13 cellular contexts compared by ENCODE assay signal in genomic region chr9:133707065-133707760, GRCh38. TPM values are rescaled to one million over a fixed set of nuclear protein-coding genes. Genes with fewer than 3 reads are reported as not detected.
DNase-seq lines count a peak whose midpoint lies in the region; ATAC-seq and TF ChIP-seq lines count a peak whose summit lies in the region.
"Had no signal": no experiment of that assay in that cellular context is flagged by ENCODE, and none has a peak within 500 bp of the region (broad histone marks: within the 10 kb centered on the region; RNA-seq: fewer than 3 reads in every experiment).

No MANE protein-coding gene starts in this region.

- H3K9me3 ChIP-seq in mammary epithelial cell (replicated peaks; ENCODE audit: insufficient read depth, low read length): no peaks in the 10 kb centered on the region
- no peaks in the 10 kb centered on the region for H3K9me3 ChIP-seq in uterus

- H3K9me3 Mint-ChIP-seq in activated naive CD4-positive, alpha-beta T cell treated with anti-CD3 and anti-CD28 coated beads, Interleukin-2, amount 50 U/mL, for 72 hours: no peaks in the 10 kb centered on the region
- no peaks in the 10 kb centered on the region for H3K9me3 Mint-ChIP-seq in mesothelial cell of epicardium
- H3K9me3 Mint-ChIP-seq: activated T-helper 17 cell treated with anti-CD3 and anti-CD28 coated beads, Interleukin-2, amount 50 U/mL, for 72 hours; T-helper 1 cell treated with Interleukin-12 subunit alpha and Interleukin-12 subunit beta and Interleukin-4 antibody, amounts not matched to agents 30 μg/mL and 1 μg/mL, for 36 hours had no signal

- intact Hi-C loops in mammary epithelial cell (cut with micrococcal nuclease) (no loop called here), uterus (cut with DNase I; ENCODE audit: low total_unique reads) (no loop called here)

- no peaks in the 10 kb centered on the region for H3K79me2 ChIP-seq in mammary epithelial cell (ENCODE audit: insufficient read depth, low read length)

- no peak for TF ChIP-seq POLR2A in uterus (IDR thresholded peaks at IDR 0.05)

- H3K36me3 ChIP-seq in mammary epithelial cell (ENCODE audit: insufficient read depth, low read length): no peaks in the 10 kb centered on the region
- no peaks in the 10 kb centered on the region for H3K36me3 ChIP-seq in uterus

- H3K4me3 Mint-ChIP-seq in mesothelial cell of epicardium: no peak overlapping the region
- H3K4me3 Mint-ChIP-seq: activated T-helper 17 cell treated with anti-CD3 and anti-CD28 coated beads, Interleukin-2, amount 50 U/mL, for 72 hours; B cell; T-helper 1 cell treated with Interleukin-12 subunit alpha and Interleukin-12 subunit beta and Interleukin-4 antibody, amounts not matched to agents 30 μg/mL and 1 μg/mL, for 36 hours had no signal

- CTCF ChIA-PET in mammary epithelial cell (lab: Charles Lee; ENCODE audit: low non-redundant PET): no interaction called here

- no peaks in the 10 kb centered on the region for H4K20me1 ChIP-seq in mammary epithelial cell (ENCODE audit: insufficient read depth, low read length)

- dilution Hi-C loops in mammary epithelial cell (cut with HindIII; ENCODE audit: low sequenced_read_pairs): no loop called here

- TF ChIP-seq CTCF in mammary epithelial cell (conservative IDR thresholded peaks at IDR 0.05 in 1 of 2, IDR thresholded peaks at IDR 0.05 in 1 of 2; ENCODE audit: extremely low read depth in 1 of 2, insufficient read depth in 1 of 2, low read depth in 1 of 2, low read length in 2 of 2) (no peak), mesothelial cell of epicardium (IDR thresholded peaks at IDR 0.05; ENCODE audit: unreplicated experiment) (no peak), uterus (IDR thresholded peaks at IDR 0.05) (no peak)

- peak; percentile 10 for DNase-seq in activated naive CD4-positive, alpha-beta T cell treated with anti-CD3 and anti-CD28 coated beads, Interleukin-2, amount 50 U/mL, for 16 hours
- no peak for DNase-seq in activated naive CD4-positive, alpha-beta T cell treated with anti-CD3 and anti-CD28 coated beads, Interleukin-2, amount 50 U/mL, for 72 hours (ENCODE audit: low spot score in 2 of 2)
- DNase-seq in mammary epithelial cell (peak; percentile 5), mesothelial cell of epicardium (ENCODE audit: low spot score in 2 of 2, unreplicated experiment in 2 of 2) (no peak), uterus (peak; percentile 52 to 57), ureter (ENCODE audit: low spot score) (no peak)
- no peak for DNase-seq in activated effector memory CD4-positive, alpha-beta T cell treated with anti-CD3 and anti-CD28 coated beads, Interleukin-2, amount 50 U/mL, for 16 hours
- DNase-seq: effector memory CD4-positive, alpha-beta T cell; KBM-7 had no signal

- WGBS in mammary epithelial cell (ENCODE audit: low coverage, missing lambda C conversion rate): 42% methylated on average over 9 of the region's 17 CpGs

- ATAC-seq in activated naive CD4-positive, alpha-beta T cell treated with anti-CD3 and anti-CD28 coated beads, Interleukin-2, amount 50 U/mL, for 72 hours: no peak
- ATAC-seq in GM18858 (IDR thresholded peaks at IDR 0.05; ENCODE audit: unreplicated experiment): no peak
- ATAC-seq: activated T-helper 17 cell treated with anti-CD3 and anti-CD28 coated beads, Interleukin-2, amount 50 U/mL, for 72 hours had no signal

- no peak overlapping the region for H3K9ac ChIP-seq in mammary epithelial cell (ENCODE audit: insufficient read depth, low read length)

- peaks cover 1% of the 10 kb centered on the region for H3K27me3 ChIP-seq in mammary epithelial cell (ENCODE audit: insufficient read depth, low read length)
- H3K27me3 ChIP-seq in uterus: no peaks in the 10 kb centered on the region

- H3K4me2 ChIP-seq in mammary epithelial cell (ENCODE audit: insufficient read depth, low read depth, low read length): no peak overlapping the region

- H3K27me3 Mint-ChIP-seq in mesothelial cell of epicardium (ENCODE audit: low read depth): no peaks in the 10 kb centered on the region
- H3K27me3 Mint-ChIP-seq: activated T-helper 17 cell treated with anti-CD3 and anti-CD28 coated beads, Interleukin-2, amount 50 U/mL, for 72 hours; B cell had no signal

- H3K4me1 Mint-ChIP-seq in mesothelial cell of epicardium: peaks cover 30% of the 10 kb centered on the region

- H3K27ac ChIP-seq in mammary epithelial cell (ENCODE audit: insufficient read depth, low read depth, low read length): no peak overlapping the region
- H3K27ac ChIP-seq in uterus: peak overlapping the region in 1 of 2 donors; percentile 69

- no peak overlapping the region for H3K27ac Mint-ChIP-seq in activated naive CD4-positive, alpha-beta T cell treated with anti-CD3 and anti-CD28 coated beads, Interleukin-2, amount 50 U/mL, for 72 hours
- peak overlapping the region; percentile 50 for H3K27ac Mint-ChIP-seq in mesothelial cell of epicardium
- H3K27ac Mint-ChIP-seq: B cell; T-helper 1 cell treated with Interleukin-12 subunit alpha and Interleukin-12 subunit beta and Interleukin-4 antibody, amounts not matched to agents 30 μg/mL and 1 μg/mL, for 36 hours had no signal

- no peak overlapping the region for H3K4me3 ChIP-seq in mammary epithelial cell (replicated peaks in 1 of 3; ENCODE audit: insufficient read depth in 1 of 3, low read depth in 2 of 3, low read length in 3 of 3)
- H3K4me3 ChIP-seq in uterus: no peak overlapping the region

- no peaks in the 10 kb centered on the region for H3K36me3 Mint-ChIP-seq in activated naive CD4-positive, alpha-beta T cell treated with anti-CD3 and anti-CD28 coated beads, Interleukin-2, amount 50 U/mL, for 72 hours
- no peaks in the 10 kb centered on the region for H3K36me3 Mint-ChIP-seq in mesothelial cell of epicardium

- no TSS peak for BruUV-seq in mammary epithelial cell (replicated peaks; lab: Mats Ljungman, UMichigan)

- H3K4me1 ChIP-seq in mammary epithelial cell (ENCODE audit: insufficient read depth, low read length) (no peaks in the 10 kb centered on the region), uterus (no peaks in the 10 kb centered on the region)

- no peak overlapping the region for H2AFZ ChIP-seq in mammary epithelial cell (ENCODE audit: low read depth, low read length)

- in situ Hi-C loops in mammary epithelial cell (cut with MboI; ENCODE audit: low sequenced_read_pairs in 2 of 2): no loop called here

RNA-seq across cellular contexts. Expression of gene SARDH, which starts 30.9 kb away (rescaled TPM):
- total RNA-seq in activated naive CD4-positive, alpha-beta T cell treated with anti-CD3 and anti-CD28 coated beads, Interleukin-2, amount 50 U/mL, for 72 hours: 1 to 10 TPM; 3.5 to 7.5 TPM
- total RNA-seq in mammary epithelial cell (1 to 10 TPM in 1 of 2 donors, not detected in 1; 7.2 TPM), mesothelial cell of epicardium (11.8 to 13.9 TPM (median 12.9 TPM) in 3 replicates), uterus (10 to 100 TPM in 1 of 4 donors, 1 to 10 TPM in 1, not detected in 2; 2.7 to 14.1 TPM), ureter (4.1 TPM)
- 0.28 TPM for polyA plus RNA-seq in mammary epithelial cell
- not detected for polyA minus RNA-seq in mammary epithelial cell

Comparison
In these comparisons a context has a peak if more than half of its experiments do, and no peak if none do; other contexts are left out.
1. DNase-seq: peak in activated naive CD4-positive, alpha-beta T cell treated with anti-CD3 and anti-CD28 coated beads, Interleukin-2, amount 50 U/mL, for 16 hours (single experiment), mammary epithelial cell (single experiment) and uterus (2 of 2); none in activated naive CD4-positive, alpha-beta T cell treated with anti-CD3 and anti-CD28 coated beads, Interleukin-2, amount 50 U/mL, for 72 hours (0 of 2), mesothelial cell of epicardium (0 of 2), activated effector memory CD4-positive, alpha-beta T cell treated with anti-CD3 and anti-CD28 coated beads, Interleukin-2, amount 50 U/mL, for 16 hours (single experiment) and ureter (single experiment).